Comparison of ENCODE assay signal across 1 cellular context in the genomic region with DNA sequence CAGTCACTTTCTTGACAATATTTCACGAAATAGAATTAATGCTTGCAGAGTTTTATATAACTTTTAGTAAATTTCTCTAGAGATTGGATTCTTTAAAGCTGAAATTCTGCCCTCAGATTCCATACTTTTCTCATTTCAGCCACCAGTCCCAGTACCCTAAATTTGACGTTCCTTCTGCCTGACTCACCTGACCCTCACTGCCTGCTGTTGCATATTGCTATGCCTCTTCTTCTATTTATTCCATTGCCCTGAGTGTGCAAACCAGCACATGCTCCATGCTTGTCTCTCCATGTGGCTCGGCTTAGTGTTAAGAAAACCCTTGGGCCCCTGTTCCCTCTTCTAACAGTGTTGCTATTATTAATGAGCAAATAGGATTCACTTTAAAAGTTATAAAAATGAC.
TF ChIP-seq lines count a peak whose summit lies in the region.

No MANE protein-coding gene starts in this region.

TF ChIP-seq in IMR-90, 13 proteins besides CTCF, POLR2A, EP300 and RAD21:
- TF ChIP-seq RCOR1 (IDR thresholded peaks at IDR 0.05; ENCODE audit: insufficient replicate concordance, low read length) (no peak), CEBPB (IDR thresholded peaks at IDR 0.05; ENCODE audit: low read depth, low read length) (0 out of 2 replicates have a peak, but pooled peaks have one; percentile 7), BHLHE40 (IDR thresholded peaks at IDR 0.05; ENCODE audit: low read depth, low read length) (no peak)
TF ChIP-seq in IMR-90: peak in this region for 1.
